Comparison of ENCODE assay signal across 8 cellular contexts in the genomic region with DNA sequence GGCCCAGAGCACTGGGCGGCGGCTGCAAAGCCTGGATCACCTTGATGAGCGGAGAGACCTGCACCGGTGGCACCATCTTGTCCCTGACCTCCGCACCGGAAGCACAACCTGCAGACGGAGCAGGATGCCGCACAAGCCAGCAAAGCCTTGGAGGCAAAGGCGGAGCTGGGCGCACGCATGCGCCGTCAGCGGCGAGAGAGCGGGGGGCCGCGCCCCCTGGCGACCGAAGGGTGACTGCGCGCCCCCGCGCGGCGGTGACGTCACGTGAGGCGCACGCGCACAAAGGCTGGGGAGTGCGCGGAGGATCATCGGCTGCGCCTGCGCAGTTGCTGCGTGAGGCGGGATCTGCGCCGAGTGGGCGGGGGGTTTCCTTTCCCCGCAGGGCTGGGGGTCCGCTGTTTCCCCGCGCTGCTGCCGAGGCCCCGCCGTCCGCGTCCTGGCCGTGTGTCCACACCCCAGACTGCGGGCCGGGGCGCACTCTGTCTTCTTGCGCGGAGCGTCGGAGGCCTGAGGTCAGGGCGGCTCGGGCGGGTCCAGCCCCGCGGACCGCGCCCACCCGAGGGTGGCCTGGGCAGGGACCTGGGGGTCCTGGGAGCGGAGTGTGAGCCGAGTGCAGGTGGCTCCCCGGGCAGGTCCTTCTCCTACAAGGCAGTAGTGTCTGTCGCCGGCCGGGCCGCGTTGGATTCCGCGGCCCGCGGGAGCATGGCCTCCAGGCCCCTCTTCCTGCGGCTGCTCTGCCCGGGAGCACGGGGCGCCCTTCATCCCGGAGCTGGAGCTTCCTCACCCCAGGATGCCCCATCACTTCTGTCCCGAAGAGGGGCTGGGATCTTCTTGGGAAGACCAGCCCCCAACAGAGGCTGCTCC. TPM values are rescaled to one million over a fixed set of nuclear protein-coding genes. Genes with fewer than 3 reads are reported as not detected.
DNase-seq lines count a peak whose midpoint lies in the region; ATAC-seq, FAIRE-seq and TF ChIP-seq lines count a peak whose summit lies in the region.

Gene ATP5ME, minus strand, starts transcription at position 105 of the 864 bp plus-strand sequence. Its CDS starts 29 bp downstream, at position 76.
A gene with protein sequence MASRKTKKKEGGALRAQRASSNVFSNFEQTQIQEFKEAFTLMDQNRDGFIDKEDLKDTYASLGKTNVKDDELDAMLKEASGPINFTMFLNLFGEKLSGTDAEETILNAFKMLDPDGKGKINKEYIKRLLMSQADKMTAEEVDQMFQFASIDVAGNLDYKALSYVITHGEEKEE (plus strand): TSS at position 371 of the 864 bp plus-strand sequence. CDS start 3,485 bp downstream, outside the sequence.

- TF ChIP-seq CTCF in kidney (IDR thresholded peaks at IDR 0.05; ENCODE audit: borderline replicate concordance, extremely low read depth, insufficient read depth), result peak; percentile 77

- no peaks in the 10 kb centered on the region for H3K9me3 ChIP-seq in kidney (ENCODE audit: control insufficient read depth in 1 of 2, low read length in 2 of 2)

- no peak for FAIRE-seq in kidney (lab: Jason Lieb, UNC)

- DNase-seq in Ammon's horn (ENCODE audit: low spot score), result peak; percentile 97
- DNase-seq in NCI-H446 treated with DMSO at 0.1 percent for 48 hours (lab: John Stamatoyannopoulos, UW), result peak; percentile 63
- peak; percentile 99 for DNase-seq in activated CD4-positive, CD25-positive, alpha-beta regulatory T cell treated with anti-CD3 and anti-CD28 coated beads, Interleukin-2, amount 50 U/mL, for 72 hours
- DNase-seq in cerebellar nuclear complex (lab: John Stamatoyannopoulos, UW), result peak; percentile 9 to 86
- peak; percentile 99 for DNase-seq in kidney
- DNase-seq in stimulated activated CD4-positive, alpha-beta T cell treated with anti-CD3 and anti-CD28 coated beads, Interleukin-15, amount 100 ng/mL, for 24 hours, result peak; percentile 97

- ATAC-seq in GM19043 (IDR thresholded peaks at IDR 0.05; ENCODE audit: low read depth, unreplicated experiment) (peak; percentile 73), HG03378 (IDR thresholded peaks at IDR 0.05; ENCODE audit: unreplicated experiment) (peak; percentile 77)

- peak within 1 kb of the TSS; percentile 83 to 93 for H3K9ac ChIP-seq in kidney (ENCODE audit: low read length in 2 of 2)

- H3K4me1 ChIP-seq in kidney (ENCODE audit: control insufficient read depth in 1 of 2, insufficient read depth in 1 of 2, low read depth in 1 of 2, low read length in 2 of 2), result peaks cover 0 to 15% of the 10 kb centered on the region in 2 donors

- peaks cover 10 to 14% of the 10 kb centered on the region in 2 donors for H3K36me3 ChIP-seq in kidney (ENCODE audit: control insufficient read depth in 1 of 2, insufficient read depth in 2 of 2, low read length in 2 of 2)

- intact Hi-C loops in kidney (cut with DNase I), result no loop called here

- peak within 1 kb of the TSS; percentile 81 to 83 for H3K4me3 ChIP-seq in kidney (ENCODE audit: low read length in 2 of 2)

- peak within 1 kb of the TSS; percentile 90 to 98 for H3K27ac ChIP-seq in kidney (ENCODE audit: low read depth in 2 of 2, low read length in 2 of 2)

RNA-seq across cellular contexts. Expression of gene ATP5ME, which starts in this region (rescaled TPM):
- 248 TPM for total RNA-seq in kidney
- polyA plus RNA-seq in kidney (ENCODE audit: insufficient read depth, low read depth, low replicate concordance), result 1,928 TPM

RNA-seq across cellular contexts. Expression of the second gene that starts in this region (rescaled TPM):
- total RNA-seq in kidney, result 17.9 TPM
- 29.6 TPM for polyA plus RNA-seq in kidney (ENCODE audit: insufficient read depth, low read depth, low replicate concordance)

Comparison
In these comparisons a context has a peak if more than half of its experiments do, and no peak if none do; other contexts are left out.
1. Peak in every context shown above with its lines: DNase-seq, ATAC-seq, H3K4me3 ChIP-seq and H3K27ac ChIP-seq.
2. DNase-seq: peak in every context shown above with its lines; median percentile 99 in activated CD4-positive, CD25-positive, alpha-beta regulatory T cell treated with anti-CD3 and anti-CD28 coated beads, Interleukin-2, amount 50 U/mL, for 72 hours; 99 in kidney; 97 in Ammon's horn; 97 in stimulated activated CD4-positive, alpha-beta T cell treated with anti-CD3 and anti-CD28 coated beads, Interleukin-15, amount 100 ng/mL, for 24 hours; 63 in NCI-H446 treated with DMSO at 0.1 percent for 48 hours; 48 in cerebellar nuclear complex.